16 cellular contexts compared by ENCODE assay signal in the genomic region with DNA sequence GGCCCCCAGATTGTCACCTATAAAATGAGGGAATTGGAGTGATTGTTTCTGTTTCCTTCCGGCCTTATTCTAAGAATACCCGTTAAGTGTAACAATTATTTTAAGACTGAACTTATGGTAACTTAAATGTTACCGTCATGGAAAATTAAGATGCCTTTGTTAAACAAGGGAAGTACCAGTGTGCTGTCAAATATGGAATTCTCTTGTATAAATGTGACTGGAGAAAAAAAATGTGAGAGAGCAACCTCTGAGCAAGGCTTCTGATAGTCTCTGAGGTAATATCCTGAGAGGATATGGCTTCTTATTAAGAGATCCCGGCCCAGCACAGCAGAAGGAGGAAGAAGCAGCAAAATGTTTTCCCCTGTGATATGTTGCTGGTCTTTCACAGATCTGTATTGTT.
"Had no signal": no experiment of that assay in that cellular context is flagged by ENCODE, and none has a peak within 500 bp of the region (broad histone marks: within the 10 kb centered on the region; RNA-seq: fewer than 3 reads in every experiment).

No MANE protein-coding gene starts in this region.

- H3K4me1 Mint-ChIP-seq: activated CD4-positive, alpha-beta T cell treated with anti-CD3 and anti-CD28 coated beads for 36 hours; stimulated activated naive B cell treated with anti-CD40 and anti-IgM and Interleukin-4, amounts not matched to agents 10 μg/mL and 1 μg/mL and 100 μg/mL, for 72 hours; T-helper 17 cell had no signal

- H3K27me3 Mint-ChIP-seq: activated CD8-positive, alpha-beta T cell treated with anti-CD3 and anti-CD28 coated beads for 36 hours; stimulated activated naive B cell treated with anti-CD40 and anti-IgM and Interleukin-4, amounts not matched to agents 10 μg/mL and 1 μg/mL and 100 μg/mL, for 72 hours; T-helper 17 cell had no signal

- H3K27me3 ChIP-seq: cardiac muscle cell, transverse colon had no signal

- H3K27ac ChIP-seq: cardiac muscle cell, WERI-Rb-1 had no signal

- ATAC-seq: activated CD4-positive, alpha-beta T cell treated with anti-CD3 and anti-CD28 coated beads for 36 hours; activated CD8-positive, alpha-beta T cell treated with anti-CD3 and anti-CD28 coated beads for 36 hours; activated naive CD4-positive, alpha-beta T cell treated with anti-CD3 and anti-CD28 coated beads, Interleukin-2, amount 50 U/mL, for 72 hours; stimulated activated naive B cell treated with anti-CD40 and anti-IgM and Interleukin-4, amounts not matched to agents 10 μg/mL and 1 μg/mL and 100 μg/mL, for 72 hours; T-helper 17 cell had no signal

- H3K27ac Mint-ChIP-seq: activated CD4-positive, alpha-beta T cell treated with anti-CD3 and anti-CD28 coated beads for 36 hours; activated CD8-positive, alpha-beta T cell treated with anti-CD3 and anti-CD28 coated beads for 36 hours; activated naive CD4-positive, alpha-beta T cell treated with anti-CD3 and anti-CD28 coated beads, Interleukin-2, amount 50 U/mL, for 72 hours; stimulated activated naive B cell treated with anti-CD40 and anti-IgM and Interleukin-4, amounts not matched to agents 10 μg/mL and 1 μg/mL and 100 μg/mL, for 72 hours; T-helper 17 cell had no signal

- H3K4me3 ChIP-seq: cardiac muscle cell, transverse colon had no signal

- DNase-seq: activated CD4-positive, alpha-beta T cell treated with anti-CD3 and anti-CD28 coated beads for 36 hours; activated CD8-positive, alpha-beta T cell treated with anti-CD3 and anti-CD28 coated beads for 36 hours; activated effector memory CD4-positive, alpha-beta T cell treated with anti-CD3 and anti-CD28 coated beads, Interleukin-2, amount 50 U/mL, for 16 hours; activated T-cell treated with anti-CD3 and anti-CD28 coated beads, Interleukin-2, amount 50 U/mL, for 48 hours; hippocampal formation; SIG-M5; stimulated activated CD4-positive, alpha-beta T cell treated with anti-CD3 and anti-CD28 coated beads, Interleukin-15, amount 100 ng/mL, for 24 hours; stimulated activated CD4-positive, alpha-beta T cell treated with anti-CD3 and anti-CD28 coated beads, Interleukin-4, amount 100 ng/mL, for 1 hour; stimulated activated naive B cell treated with anti-CD40 and anti-IgM and Interleukin-4, amounts not matched to agents 10 μg/mL and 1 μg/mL and 100 μg/mL, for 72 hours; substantia nigra; T-helper 17 cell; transverse colon; WERI-Rb-1 had no signal

- H3K4me3 Mint-ChIP-seq: activated CD4-positive, alpha-beta T cell treated with anti-CD3 and anti-CD28 coated beads for 36 hours; activated CD8-positive, alpha-beta T cell treated with anti-CD3 and anti-CD28 coated beads for 36 hours; neural crest cell; stimulated activated naive B cell treated with anti-CD40 and anti-IgM and Interleukin-4, amounts not matched to agents 10 μg/mL and 1 μg/mL and 100 μg/mL, for 72 hours; T-helper 17 cell had no signal

- H3K9me3 ChIP-seq: transverse colon had no signal

- H3K36me3 ChIP-seq: cardiac muscle cell, transverse colon, WERI-Rb-1 had no signal

- H3K36me3 Mint-ChIP-seq: stimulated activated naive B cell treated with anti-CD40 and anti-IgM and Interleukin-4, amounts not matched to agents 10 μg/mL and 1 μg/mL and 100 μg/mL, for 72 hours had no signal
